8 cellular contexts compared by ENCODE assay signal in the genomic region with DNA sequence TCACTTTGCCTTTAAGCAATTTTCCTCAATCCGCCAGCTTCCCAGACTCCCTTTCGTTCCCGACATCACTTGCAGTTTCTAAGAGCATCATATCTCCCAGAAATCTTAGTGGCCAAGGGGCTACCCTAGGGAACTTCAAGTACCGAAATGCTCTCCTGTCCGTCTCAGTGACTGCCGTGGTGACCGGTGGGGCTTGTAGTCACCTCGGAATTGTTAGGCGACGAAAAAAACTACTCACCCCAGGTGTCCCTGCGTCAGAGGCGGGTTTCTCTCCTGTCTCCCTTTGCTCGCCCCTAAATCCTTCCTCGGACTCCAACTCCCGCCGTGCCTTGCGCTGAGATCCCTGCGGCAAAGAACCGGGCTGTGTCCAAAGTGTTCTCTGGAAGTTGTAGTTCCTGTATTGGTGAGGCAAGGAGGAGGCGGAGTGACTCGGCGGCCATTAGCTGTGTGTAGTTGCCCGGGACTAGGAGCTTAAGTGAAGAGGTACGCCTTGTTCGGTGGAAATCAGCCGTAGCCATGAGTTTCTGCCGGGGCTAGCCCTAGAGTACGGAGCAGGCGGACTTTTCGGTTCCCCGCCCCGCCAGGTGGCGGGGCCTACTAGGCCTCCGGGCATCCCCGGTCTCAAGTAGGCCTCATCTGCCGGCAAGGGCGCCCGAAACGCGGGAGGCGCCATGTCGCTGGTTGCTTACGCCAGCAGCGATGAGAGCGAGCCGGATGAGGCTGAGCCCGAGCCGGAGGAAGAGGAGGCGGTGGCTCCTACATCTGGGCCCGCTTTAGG. TPM values are rescaled to one million over a fixed set of nuclear protein-coding genes. Genes with fewer than 3 reads are reported as not detected.
DNase-seq lines count a peak whose midpoint lies in the region; ATAC-seq and TF ChIP-seq lines count a peak whose summit lies in the region.

A gene with protein sequence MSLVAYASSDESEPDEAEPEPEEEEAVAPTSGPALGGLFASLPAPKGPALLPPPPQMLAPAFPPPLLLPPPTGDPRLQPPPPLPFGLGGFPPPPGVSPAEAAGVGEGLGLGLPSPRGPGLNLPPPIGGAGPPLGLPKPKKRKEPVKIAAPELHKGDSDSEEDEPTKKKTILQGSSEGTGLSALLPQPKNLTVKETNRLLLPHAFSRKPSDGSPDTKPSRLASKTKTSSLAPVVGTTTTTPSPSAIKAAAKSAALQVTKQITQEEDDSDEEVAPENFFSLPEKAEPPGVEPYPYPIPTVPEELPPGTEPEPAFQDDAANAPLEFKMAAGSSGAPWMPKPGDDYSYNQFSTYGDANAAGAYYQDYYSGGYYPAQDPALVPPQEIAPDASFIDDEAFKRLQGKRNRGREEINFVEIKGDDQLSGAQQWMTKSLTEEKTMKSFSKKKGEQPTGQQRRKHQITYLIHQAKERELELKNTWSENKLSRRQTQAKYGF (plus strand): TSS at position 435 of the 778 bp plus-strand sequence. CDS start 237 bp downstream, at position 672.

- H3K27me3 Mint-ChIP-seq in activated T-helper 2 cell treated with anti-CD3 and anti-CD28 coated beads, Interferon-gamma antibody, Interleukin-2, Interleukin-4, amounts not matched to agents 10 μg/mL and 5 μg/mL and 100 μg/mL, durations not matched to agents 14 hours and 24 hours and 36 hours (ENCODE audit: low read depth) = no peaks in the 10 kb centered on the region
- no peaks in the 10 kb centered on the region for H3K27me3 Mint-ChIP-seq in natural killer cell treated with Interleukin-12 subunit alpha and Interleukin-12 subunit beta and Interleukin-15 and Interleukin-18, amount 100 ng/mL, for 72 hours

- CTCF ChIA-PET in RWPE1 (lab: Yijun Ruan, JAX) = no interaction called here

- peaks cover 33% of the 10 kb centered on the region for H3K36me3 Mint-ChIP-seq in activated T-helper 2 cell treated with anti-CD3 and anti-CD28 coated beads, Interferon-gamma antibody, Interleukin-2, Interleukin-4, amounts not matched to agents 10 μg/mL and 5 μg/mL and 100 μg/mL, durations not matched to agents 14 hours and 24 hours and 36 hours (ENCODE audit: low read depth)
- H3K36me3 Mint-ChIP-seq in natural killer cell treated with Interleukin-12 subunit alpha and Interleukin-12 subunit beta and Interleukin-15 and Interleukin-18, amount 100 ng/mL, for 72 hours = peaks cover 16% of the 10 kb centered on the region

- no peaks in the 10 kb centered on the region for H3K9me3 Mint-ChIP-seq in activated T-helper 2 cell treated with anti-CD3 and anti-CD28 coated beads, Interferon-gamma antibody, Interleukin-2, Interleukin-4, amounts not matched to agents 10 μg/mL and 5 μg/mL and 100 μg/mL, durations not matched to agents 14 hours and 24 hours and 36 hours
- no peaks in the 10 kb centered on the region for H3K9me3 Mint-ChIP-seq in natural killer cell treated with Interleukin-12 subunit alpha and Interleukin-12 subunit beta and Interleukin-15 and Interleukin-18, amount 100 ng/mL, for 72 hours

- H3K4me3 ChIP-seq in LNCaP clone FGC (ENCODE audit: low read depth, low read length) (peak within 1 kb of the TSS; percentile 94), fibroblast of pulmonary artery (replicated peaks; ENCODE audit: low read depth, low read length) (peak within 1 kb of the TSS; percentile 92)

- DNase-seq in EH (ENCODE audit: low read depth) = peak; percentile 100
- peak; percentile 90 for DNase-seq in GOT3 (lab: John Stamatoyannopoulos, UW)
- peak; percentile 100 for DNase-seq in LNCaP clone FGC (ENCODE audit: low read depth)
- DNase-seq in RWPE1 (ENCODE audit: low spot score) = peak; percentile 94
- peak; percentile 98 for DNase-seq in activated T-helper 2 cell treated with anti-CD3 and anti-CD28 coated beads, Interferon-gamma antibody, Interleukin-2, Interleukin-4, amounts not matched to agents 10 μg/mL and 5 μg/mL and 100 μg/mL, durations not matched to agents 14 hours and 24 hours and 36 hours (ENCODE audit: low spot score)
- DNase-seq in fibroblast of pulmonary artery (ENCODE audit: low read depth) = peak; percentile 100
- DNase-seq in natural killer cell treated with Interleukin-12 subunit alpha and Interleukin-12 subunit beta and Interleukin-15 and Interleukin-18, amount 100 ng/mL, for 72 hours (ENCODE audit: low spot score) = peak; percentile 98
- peak; percentile 94 for DNase-seq in stimulated activated naive CD8-positive, alpha-beta T cell treated with anti-CD3 and anti-CD28 coated beads, Interleukin-15, Interleukin-2, amounts not matched to agents 100 U/mL and 50 U/mL, for 24 hours

- ATAC-seq in natural killer cell treated with Interleukin-12 subunit alpha and Interleukin-12 subunit beta and Interleukin-15 and Interleukin-18, amount 100 ng/mL, for 72 hours = peak; percentile 96 to 97
- peak; percentile 98 for ATAC-seq in stimulated activated naive CD8-positive, alpha-beta T cell treated with anti-CD3 and anti-CD28 coated beads, Interleukin-15, Interleukin-2, amounts not matched to agents 100 U/mL and 50 U/mL, for 24 hours

- no peak within 1 kb of the TSS for H3K4me3 Mint-ChIP-seq in activated T-helper 2 cell treated with anti-CD3 and anti-CD28 coated beads, Interferon-gamma antibody, Interleukin-2, Interleukin-4, amounts not matched to agents 10 μg/mL and 5 μg/mL and 100 μg/mL, durations not matched to agents 14 hours and 24 hours and 36 hours (ENCODE audit: low read depth)
- H3K4me3 Mint-ChIP-seq in natural killer cell treated with Interleukin-12 subunit alpha and Interleukin-12 subunit beta and Interleukin-15 and Interleukin-18, amount 100 ng/mL, for 72 hours = no peak within 1 kb of the TSS

- no peak within 1 kb of the TSS for H3K27ac Mint-ChIP-seq in activated T-helper 2 cell treated with anti-CD3 and anti-CD28 coated beads, Interferon-gamma antibody, Interleukin-2, Interleukin-4, amounts not matched to agents 10 μg/mL and 5 μg/mL and 100 μg/mL, durations not matched to agents 14 hours and 24 hours and 36 hours
- H3K27ac Mint-ChIP-seq in natural killer cell treated with Interleukin-12 subunit alpha and Interleukin-12 subunit beta and Interleukin-15 and Interleukin-18, amount 100 ng/mL, for 72 hours = no peak within 1 kb of the TSS

- POLR2A ChIA-PET in RWPE1 (lab: Yijun Ruan, JAX; ENCODE audit: low non-redundant PET) = interaction anchor here (1.0 to 1.4 kb wide), 2 partner anchors 15 to 26 kb away, joined by 4 to 7 read pairs; a partner anchor contains a TSS

- intact Hi-C loops in activated T-helper 2 cell treated with anti-CD3 and anti-CD28 coated beads, Interferon-gamma antibody, Interleukin-2, Interleukin-4, amounts not matched to agents 10 μg/mL and 5 μg/mL and 100 μg/mL, durations not matched to agents 14 hours and 24 hours and 36 hours (cut with micrococcal nuclease) = loop anchor here (1.0 kb wide), 4 partner anchors 16 to 49 kb away; a partner anchor contains a TSS

- no peak for TF ChIP-seq CTCF in LNCaP clone FGC (IDR thresholded peaks at IDR 0.05; ENCODE audit: control insufficient read depth, extremely low read depth, insufficient read depth)
- no peak for TF ChIP-seq CTCF in RWPE1 (conservative IDR thresholded peaks at IDR 0.05; ENCODE audit: low read depth)
- no peak for TF ChIP-seq CTCF in fibroblast of pulmonary artery (IDR thresholded peaks at IDR 0.05; ENCODE audit: low read length, missing control alignments)

- H3K27ac ChIP-seq in RWPE1 = peak within 1 kb of the TSS; percentile 87

- H3K4me1 Mint-ChIP-seq in activated T-helper 2 cell treated with anti-CD3 and anti-CD28 coated beads, Interferon-gamma antibody, Interleukin-2, Interleukin-4, amounts not matched to agents 10 μg/mL and 5 μg/mL and 100 μg/mL, durations not matched to agents 14 hours and 24 hours and 36 hours (ENCODE audit: low read depth) = peaks cover 36% of the 10 kb centered on the region
- H3K4me1 Mint-ChIP-seq in natural killer cell treated with Interleukin-12 subunit alpha and Interleukin-12 subunit beta and Interleukin-15 and Interleukin-18, amount 100 ng/mL, for 72 hours (ENCODE audit: low read depth in 2 of 2) = peaks cover 29 to 34% of the 10 kb centered on the region in 2 donors

RNA-seq across cellular contexts. Expression of the gene that starts here (rescaled TPM):
- total RNA-seq in activated T-helper 2 cell treated with anti-CD3 and anti-CD28 coated beads, Interferon-gamma antibody, Interleukin-2, Interleukin-4, amounts not matched to agents 10 μg/mL and 5 μg/mL and 100 μg/mL, durations not matched to agents 14 hours and 24 hours and 36 hours = 94.8 and 110 TPM in 2 replicates
- total RNA-seq in natural killer cell treated with Interleukin-12 subunit alpha and Interleukin-12 subunit beta and Interleukin-15 and Interleukin-18, amount 100 ng/mL, for 72 hours = 100 to 1,000 TPM in 1 of 2 donors, 10 to 100 TPM in 1; 86.2 to 116 TPM

Comparison
In these comparisons a context has a peak if more than half of its experiments do, and no peak if none do; other contexts are left out.
1. Peak in every context shown above with its lines: DNase-seq, ATAC-seq, H3K4me3 ChIP-seq and H3K27ac ChIP-seq.